Comparison of ENCODE assay signal across 8 cellular contexts in the genomic region with DNA sequence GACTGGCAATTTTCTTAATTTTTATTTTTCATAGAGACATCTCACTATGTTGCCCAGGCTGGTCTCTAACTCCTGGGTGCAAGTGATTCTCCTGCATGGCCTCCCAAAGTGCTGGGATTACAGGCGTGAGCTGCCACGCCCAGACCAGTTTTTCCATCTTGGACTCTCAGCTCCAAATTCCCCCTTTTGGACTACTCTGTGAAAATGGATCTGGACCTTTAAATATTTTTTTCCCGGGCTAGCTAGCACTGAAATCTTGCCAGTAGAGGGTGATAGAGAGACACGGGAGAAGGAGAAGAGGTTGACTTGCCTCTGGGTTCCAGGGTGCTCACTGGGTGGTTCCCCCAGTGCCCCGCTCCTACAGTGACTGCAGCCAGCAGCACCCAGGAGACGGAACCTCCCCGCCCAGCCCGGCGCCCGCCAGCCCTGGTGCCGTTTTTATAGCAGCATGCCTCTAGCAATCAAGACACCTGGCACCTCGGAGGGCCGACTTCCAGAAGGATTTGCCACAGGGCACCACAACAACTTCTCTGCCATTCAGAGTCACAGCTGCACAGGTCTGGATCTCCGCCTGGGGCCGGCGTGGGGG. TPM values are rescaled to one million over a fixed set of nuclear protein-coding genes. Genes with fewer than 3 reads are reported as not detected.
A peak's percentile ranks its signal among the peaks of the same experiment; 100 is the strongest.
DNase-seq lines count a peak whose midpoint lies in the region; ATAC-seq and TF ChIP-seq lines count a peak whose summit lies in the region.

No MANE protein-coding gene starts in this region.

- no peaks in the 10 kb centered on the region for H3K36me3 ChIP-seq in upper lobe of left lung

- DNase-seq in DMS153 treated with DMSO at 0.1 percent for 48 hours (lab: John Stamatoyannopoulos, UW; ENCODE audit: unreplicated experiment) (peak; percentile 90), NCI-H748 treated with DMSO at 0.1 percent for 48 hours (lab: John Stamatoyannopoulos, UW) (peak; percentile 58), fibroblast of mammary gland (ENCODE audit: low read depth) (peak; percentile 75), nephron progenitor cell (peak; percentile 44), upper lobe of left lung (peak; percentile 77 to 88)
- peak; percentile 64 for DNase-seq in activated CD8-positive, alpha-beta memory T cell treated with anti-CD3 and anti-CD28 coated beads, Interleukin-2, amount 10 ng/mL, durations not matched to agents 7 days and 5 days

- no peaks in the 10 kb centered on the region for H3K27me3 Mint-ChIP-seq in activated CD8-positive, alpha-beta memory T cell treated with anti-CD3 and anti-CD28 coated beads, Interleukin-2, amount 10 ng/mL, durations not matched to agents 7 days and 5 days
- H3K27me3 Mint-ChIP-seq in nephron progenitor cell (ENCODE audit: low read depth, poor library complexity) = peaks cover 10% of the 10 kb centered on the region

- H3K9me3 ChIP-seq in upper lobe of left lung = no peaks in the 10 kb centered on the region

- peaks cover 0 to 9% (median 8%) of the 10 kb centered on the region in 4 donors for H3K4me1 ChIP-seq in upper lobe of left lung

- ATAC-seq in GM21360 (IDR thresholded peaks at IDR 0.05; ENCODE audit: unreplicated experiment) (peak; percentile 96), HG03575 (IDR thresholded peaks at IDR 0.05; ENCODE audit: extremely low read depth, insufficient number of reproducible peaks, low FRiP score, unreplicated experiment) (peak; percentile 81), upper lobe of left lung (ENCODE audit: low FRiP score in 2 of 2) (peak; percentile 93 to 95)
- peak; percentile 96 for ATAC-seq in activated CD8-positive, alpha-beta memory T cell treated with anti-CD3 and anti-CD28 coated beads, Interleukin-2, amount 10 ng/mL, durations not matched to agents 7 days and 5 days

- H3K4me3 Mint-ChIP-seq in activated CD8-positive, alpha-beta memory T cell treated with anti-CD3 and anti-CD28 coated beads, Interleukin-2, amount 10 ng/mL, durations not matched to agents 7 days and 5 days = no peak overlapping the region
- no peak overlapping the region for H3K4me3 Mint-ChIP-seq in nephron progenitor cell

- H3K27ac Mint-ChIP-seq in activated CD8-positive, alpha-beta memory T cell treated with anti-CD3 and anti-CD28 coated beads, Interleukin-2, amount 10 ng/mL, durations not matched to agents 7 days and 5 days = no peak overlapping the region
- no peak overlapping the region for H3K27ac Mint-ChIP-seq in nephron progenitor cell

- TF ChIP-seq CTCF in fibroblast of mammary gland (conservative IDR thresholded peaks at IDR 0.05; ENCODE audit: control insufficient read depth, insufficient read depth, low read depth, low read length) (peak; percentile 86), nephron progenitor cell (IDR thresholded peaks at IDR 0.05) (peak; percentile 72), upper lobe of left lung (IDR thresholded peaks at IDR 0.05) (peak; percentile 39 to 70 (median 64))

- peaks cover 2% of the 10 kb centered on the region for H3K9me3 Mint-ChIP-seq in activated CD8-positive, alpha-beta memory T cell treated with anti-CD3 and anti-CD28 coated beads, Interleukin-2, amount 10 ng/mL, durations not matched to agents 7 days and 5 days (ENCODE audit: low read depth)
- H3K9me3 Mint-ChIP-seq in nephron progenitor cell = peaks cover 40% of the 10 kb centered on the region

- no peak overlapping the region for H3K27ac ChIP-seq in upper lobe of left lung

- H3K4me3 ChIP-seq in fibroblast of mammary gland (ENCODE audit: control insufficient read depth, low read depth, low read length) (peak overlapping the region; percentile 43), upper lobe of left lung (peak overlapping the region in 2 of 4 donors; percentile 13 to 31)

- no peaks in the 10 kb centered on the region for H3K27me3 ChIP-seq in upper lobe of left lung

- no peak for TF ChIP-seq EP300 in upper lobe of left lung (IDR thresholded peaks at IDR 0.05)

- no peak for TF ChIP-seq POLR2A in upper lobe of left lung (IDR thresholded peaks at IDR 0.05)

- WGBS in upper lobe of left lung, 2 donors = 18 to 29% methylated on average over 9 to 16 of the region's 16 CpGs

- H3K36me3 Mint-ChIP-seq in activated CD8-positive, alpha-beta memory T cell treated with anti-CD3 and anti-CD28 coated beads, Interleukin-2, amount 10 ng/mL, durations not matched to agents 7 days and 5 days = peaks cover 4% of the 10 kb centered on the region
- peaks cover 14% of the 10 kb centered on the region for H3K36me3 Mint-ChIP-seq in nephron progenitor cell (ENCODE audit: low read depth)

- CTCF ChIA-PET in activated CD8-positive, alpha-beta memory T cell treated with anti-CD3 and anti-CD28 coated beads, Interleukin-2, amount 10 ng/mL, durations not matched to agents 7 days and 5 days (lab: Charles Lee) = interaction anchor here (0.6 to 3.7 kb wide), 14 partner anchors 14 to 282 kb away, joined by 3 to 16 read pairs (median 4); partner anchors contain the start of gene SMYD3

- no peaks in the 10 kb centered on the region for H3K4me1 Mint-ChIP-seq in activated CD8-positive, alpha-beta memory T cell treated with anti-CD3 and anti-CD28 coated beads, Interleukin-2, amount 10 ng/mL, durations not matched to agents 7 days and 5 days
- H3K4me1 Mint-ChIP-seq in nephron progenitor cell = peaks cover 28% of the 10 kb centered on the region

RNA-seq across cellular contexts. Expression of gene SCCPDH, which starts 34.7 kb away (rescaled TPM):
- 10 to 100 TPM; 15.2 to 24.8 TPM for total RNA-seq in activated CD8-positive, alpha-beta memory T cell treated with anti-CD3 and anti-CD28 coated beads, Interleukin-2, amount 10 ng/mL, durations not matched to agents 7 days and 5 days
- total RNA-seq in upper lobe of left lung = 10 to 100 TPM; 16.8 to 30.3 (median 23.1) TPM
